ENCODE assay signal across 13 cellular contexts in genomic region chr10:116183733-116184447, GRCh38.
DNase-seq lines count a peak whose midpoint lies in the region; ATAC-seq and TF ChIP-seq lines count a peak whose summit lies in the region.
"Had no signal": no experiment of that assay in that cellular context is flagged by ENCODE, and none has a peak within 500 bp of the region (broad histone marks: within the 10 kb centered on the region; RNA-seq: fewer than 3 reads in every experiment).

No MANE protein-coding gene starts in this region.

- no peaks in the 10 kb centered on the region for H3K36me3 Mint-ChIP-seq in activated naive CD4-positive, alpha-beta T cell treated with anti-CD3 and anti-CD28 coated beads, Interleukin-2, amount 50 U/mL, for 72 hours

- H3K4me2 ChIP-seq in osteoblast (ENCODE audit: insufficient read depth, low read length), result no peak overlapping the region

- intact Hi-C loops in posterior cingulate gyrus (cut with DNase I), result no loop called here

- H3K9me3 ChIP-seq in osteoblast (ENCODE audit: low read depth, low read length), result no peaks in the 10 kb centered on the region
- H3K9me3 ChIP-seq: neutrophil had no signal

- H3K36me3 ChIP-seq in brain microvascular endothelial cell (replicated peaks) (no peaks in the 10 kb centered on the region), osteoblast (ENCODE audit: insufficient read depth, low read length) (no peaks in the 10 kb centered on the region)
- H3K36me3 ChIP-seq: neutrophil had no signal

- H3K4me1 ChIP-seq in osteoblast (ENCODE audit: insufficient read depth, low read length), result no peaks in the 10 kb centered on the region

- no peak overlapping the region for H2AFZ ChIP-seq in osteoblast (ENCODE audit: low read length)

- no peak overlapping the region for H3K27ac ChIP-seq in brain microvascular endothelial cell
- no peak overlapping the region for H3K27ac ChIP-seq in osteoblast (ENCODE audit: low read depth, low read length)
- H3K27ac ChIP-seq: neutrophil had no signal

- in situ Hi-C loops in brain microvascular endothelial cell (cut with HindIII; ENCODE audit: low pct_ligation_motif_present, low sequenced_read_pairs), result no loop called here

- TF ChIP-seq CTCF in brain microvascular endothelial cell (IDR thresholded peaks at IDR 0.05; ENCODE audit: low read depth, low read length, missing control alignments) (no peak), osteoblast (IDR thresholded peaks at IDR 0.05; ENCODE audit: extremely low read depth, low read depth, low read length) (no peak)

- H3K4me3 ChIP-seq in brain microvascular endothelial cell (ENCODE audit: low read depth, low read length) (no peak overlapping the region), osteoblast (ENCODE audit: insufficient read depth, low read length) (no peak overlapping the region)
- H3K4me3 ChIP-seq: K562 had no signal

- H3K27ac Mint-ChIP-seq in activated naive CD4-positive, alpha-beta T cell treated with anti-CD3 and anti-CD28 coated beads, Interleukin-2, amount 50 U/mL, for 72 hours, result no peak overlapping the region
- H3K27ac Mint-ChIP-seq: activated CD8-positive, alpha-beta T cell treated with anti-CD3 and anti-CD28 coated beads for 36 hours had no signal

- H3K79me2 ChIP-seq in osteoblast (ENCODE audit: insufficient read depth, low read length), result no peaks in the 10 kb centered on the region

- DNase-seq in DMS 273 treated with DMSO at 0.1 percent for 48 hours (lab: John Stamatoyannopoulos, UW), result peak; percentile 27
- DNase-seq in HS-5 (ENCODE audit: low read depth), result peak; percentile 15
- peak; percentile 25 for DNase-seq in brain microvascular endothelial cell
- DNase-seq in left kidney (ENCODE audit: low read depth, low spot score), result peak; percentile 88
- no peak for DNase-seq in posterior cingulate gyrus
- DNase-seq in osteoblast (ENCODE audit: insufficient read length, low spot score, missing footprints), result no peak
- no peak for DNase-seq in GF-D8 (lab: John Stamatoyannopoulos, UW)
- DNase-seq in activated naive CD4-positive, alpha-beta T cell treated with anti-CD3 and anti-CD28 coated beads, Interleukin-2, amount 50 U/mL, for 72 hours (ENCODE audit: low spot score in 2 of 2), result no peak
- DNase-seq: activated CD8-positive, alpha-beta T cell treated with anti-CD3 and anti-CD28 coated beads for 36 hours; NCI-H446 treated with DMSO at 0.1 percent for 48 hours; stimulated activated CD4-positive, alpha-beta T cell treated with anti-CD3 and anti-CD28 coated beads, Interleukin-2, amount 100 ng/mL, for 24 hours had no signal

- no peaks in the 10 kb centered on the region for H4K20me1 ChIP-seq in osteoblast (ENCODE audit: insufficient read depth, low read length)

- peaks cover 4% of the 10 kb centered on the region in 2 donors for H3K9me3 Mint-ChIP-seq in activated naive CD4-positive, alpha-beta T cell treated with anti-CD3 and anti-CD28 coated beads, Interleukin-2, amount 50 U/mL, for 72 hours
- H3K9me3 Mint-ChIP-seq: activated CD8-positive, alpha-beta T cell treated with anti-CD3 and anti-CD28 coated beads for 36 hours had no signal

- H3K27me3 ChIP-seq in brain microvascular endothelial cell (replicated peaks) (no peaks in the 10 kb centered on the region), osteoblast (ENCODE audit: insufficient read depth, low read length) (no peaks in the 10 kb centered on the region)
- H3K27me3 ChIP-seq: neutrophil had no signal

- ATAC-seq in activated naive CD4-positive, alpha-beta T cell treated with anti-CD3 and anti-CD28 coated beads, Interleukin-2, amount 50 U/mL, for 72 hours, result no peak
- ATAC-seq: activated CD8-positive, alpha-beta T cell treated with anti-CD3 and anti-CD28 coated beads for 36 hours; K562 had no signal

Comparison
In these comparisons a context has a peak if more than half of its experiments do, and no peak if none do; other contexts are left out.
1. DNase-seq: peak in DMS 273 treated with DMSO at 0.1 percent for 48 hours (single experiment), HS-5 (single experiment), brain microvascular endothelial cell (single experiment) and left kidney (single experiment); none in posterior cingulate gyrus (0 of 10), osteoblast (single experiment), GF-D8 (single experiment) and activated naive CD4-positive, alpha-beta T cell treated with anti-CD3 and anti-CD28 coated beads, Interleukin-2, amount 50 U/mL, for 72 hours (0 of 2).